Comparison of ENCODE assay signal across 10 cellular contexts in the genomic region with DNA sequence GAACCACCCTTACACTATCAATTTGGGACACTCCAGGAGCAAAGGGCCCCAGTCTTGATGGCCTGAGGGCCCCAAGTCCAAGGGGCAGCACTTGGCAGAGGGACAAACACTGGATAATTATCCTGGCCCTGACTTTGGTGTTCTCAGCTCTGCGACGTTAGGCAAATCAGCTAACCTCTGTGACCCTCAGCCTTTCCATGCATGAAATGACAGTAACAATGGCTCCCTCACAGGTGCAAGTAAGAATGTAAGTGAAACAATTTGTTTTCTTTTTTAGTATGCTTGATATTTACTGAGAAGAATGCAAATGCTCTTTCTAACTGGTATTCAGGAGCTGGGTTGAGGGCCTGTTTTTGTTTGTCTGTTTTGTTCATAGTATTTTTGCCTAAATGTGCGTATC.
DNase-seq lines count a peak whose midpoint lies in the region; ATAC-seq lines count a peak whose summit lies in the region.
"Had no signal": no experiment of that assay in that cellular context is flagged by ENCODE, and none has a peak within 500 bp of the region (broad histone marks: within the 10 kb centered on the region; RNA-seq: fewer than 3 reads in every experiment).

No MANE protein-coding gene starts in this region.

- ATAC-seq in GM18867 (IDR thresholded peaks at IDR 0.05; ENCODE audit: unreplicated experiment) (peak; percentile 57), GM21576 (IDR thresholded peaks at IDR 0.05; ENCODE audit: unreplicated experiment) (peak; percentile 23), HG03159 (IDR thresholded peaks at IDR 0.05; ENCODE audit: unreplicated experiment) (peak; percentile 35), naive B cell (ENCODE audit: low read depth in 2 of 2) (peak in 1 of 2 donors; percentile 6)
- ATAC-seq: K562, left lobe of liver had no signal

- H3K4me3 Mint-ChIP-seq in naive B cell: peak overlapping the region in 7 of 8 donors; percentile 48 to 88 (median 73)

- DNase-seq in naive B cell: no peak
- no peak for DNase-seq in dermis blood vessel endothelial cell
- DNase-seq in AG08395 (ENCODE audit: low spot score): no peak
- no peak for DNase-seq in NCI-H2227 treated with DMSO at 0.1 percent for 48 hours (lab: John Stamatoyannopoulos, UW)
- DNase-seq: NCI-H2081 had no signal

- H3K36me3 Mint-ChIP-seq in naive B cell: no peaks in the 10 kb centered on the region

- H3K27me3 Mint-ChIP-seq in naive B cell: no peaks in the 10 kb centered on the region

- peaks cover 65 to 95% (median 71%) of the 10 kb centered on the region in 3 donors for H3K4me1 Mint-ChIP-seq in naive B cell

- no peaks in the 10 kb centered on the region for H3K9me3 Mint-ChIP-seq in naive B cell

- peak overlapping the region; percentile 69 to 98 (median 96) for H3K27ac Mint-ChIP-seq in naive B cell
